12 cellular contexts compared by ENCODE assay signal in the genomic region with DNA sequence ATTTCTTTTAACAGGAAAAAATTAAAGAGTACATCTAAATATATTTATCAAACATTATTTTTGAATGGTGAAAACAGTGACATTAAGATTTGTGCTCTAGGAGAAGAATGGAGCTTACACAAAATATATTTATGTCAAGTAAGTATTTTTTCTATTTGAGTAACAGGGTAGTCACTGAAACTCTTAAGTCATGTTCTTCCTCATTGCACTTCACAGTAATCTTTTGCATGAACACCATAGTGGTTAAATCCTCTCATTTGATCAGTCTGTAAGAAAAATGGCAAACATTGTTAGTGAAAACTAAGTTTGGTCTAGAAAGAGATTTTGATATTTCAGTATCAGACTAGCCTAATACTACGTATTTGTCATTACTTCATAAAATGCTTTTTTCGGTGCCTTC.
"Had no signal": no experiment of that assay in that cellular context is flagged by ENCODE, and none has a peak within 500 bp of the region (broad histone marks: within the 10 kb centered on the region; RNA-seq: fewer than 3 reads in every experiment).

No MANE protein-coding gene starts in this region.

- DNase-seq: activated effector memory CD4-positive, alpha-beta T cell treated with Interleukin-2 at 50 U/mL for 16 hours; dorsolateral prefrontal cortex; erythroblast; heart right ventricle; stimulated activated CD4-positive, alpha-beta T cell treated with anti-CD3 and anti-CD28 coated beads, Interleukin-15, amount 100 ng/mL, for 24 hours; stimulated activated CD4-positive, alpha-beta T cell treated with anti-CD3 and anti-CD28 coated beads, Interleukin-4, amount 100 ng/mL, for 1 hour; stimulated activated naive CD4-positive, alpha-beta T cell; tibial artery had no signal

- H3K4me3 Mint-ChIP-seq: activated naive CD4-positive, alpha-beta T cell treated with anti-CD3 and anti-CD28 coated beads, Interleukin-2, amount 50 U/mL, for 24 hours; natural killer cell treated with Interleukin-12 subunit alpha and Interleukin-12 subunit beta and Interleukin-15 and Interleukin-18, amount 100 ng/mL, for 72 hours had no signal

- H3K27ac Mint-ChIP-seq: natural killer cell treated with Interleukin-12 subunit alpha and Interleukin-12 subunit beta and Interleukin-15 and Interleukin-18, amount 100 ng/mL, for 72 hours had no signal

- ATAC-seq: gastroesophageal sphincter; heart right ventricle; natural killer cell treated with Interleukin-12 subunit alpha and Interleukin-12 subunit beta and Interleukin-15 and Interleukin-18, amount 100 ng/mL, for 72 hours had no signal

- FAIRE-seq: urothelium cell line had no signal

- H3K9me3 Mint-ChIP-seq: activated naive CD4-positive, alpha-beta T cell treated with anti-CD3 and anti-CD28 coated beads, Interleukin-2, amount 50 U/mL, for 24 hours; natural killer cell treated with Interleukin-12 subunit alpha and Interleukin-12 subunit beta and Interleukin-15 and Interleukin-18, amount 100 ng/mL, for 72 hours had no signal

- H3K27me3 Mint-ChIP-seq: activated naive CD4-positive, alpha-beta T cell treated with anti-CD3 and anti-CD28 coated beads, Interleukin-2, amount 50 U/mL, for 24 hours; natural killer cell treated with Interleukin-12 subunit alpha and Interleukin-12 subunit beta and Interleukin-15 and Interleukin-18, amount 100 ng/mL, for 72 hours had no signal
